In genomic region chr9:34558341-34558740, GRCh38 we compare ENCODE assay signal across 17 cellular contexts. TPM values are rescaled to one million over a fixed set of nuclear protein-coding genes. Genes with fewer than 3 reads are reported as not detected.
DNase-seq lines count a peak whose midpoint lies in the region; ATAC-seq, FAIRE-seq and TF ChIP-seq lines count a peak whose summit lies in the region.
"Had no signal": no experiment of that assay in that cellular context is flagged by ENCODE, and none has a peak within 500 bp of the region (broad histone marks: within the 10 kb centered on the region; RNA-seq: fewer than 3 reads in every experiment).

No MANE protein-coding gene starts in this region.

- H3K27ac ChIP-seq in WERI-Rb-1 (peak overlapping the region; percentile 46), H1 (ENCODE audit: low read depth, low read length) (no peak overlapping the region), spleen (peak overlapping the region in 4 of 8 donors; percentile 51 to 67 (median 58))

- H2BK12ac ChIP-seq in H1 (ENCODE audit: low read depth, low read length): no peak overlapping the region

- TF ChIP-seq CTCF in WERI-Rb-1 (IDR thresholded peaks at IDR 0.05; ENCODE audit: low read depth, low read length) (no peak), H1 (IDR thresholded peaks at IDR 0.05; ENCODE audit: control extremely low read depth in 1 of 3, insufficient read depth in 1 of 3, low read depth in 1 of 3, low read length in 3 of 3) (no peak), neural crest cell (conservative IDR thresholded peaks at IDR 0.05) (no peak), spleen (IDR thresholded peaks at IDR 0.05 in 8 of 11, conservative IDR thresholded peaks at IDR 0.05 in 3 of 11) (no peak)

- peaks cover 58% of the 10 kb centered on the region for H3K4me1 Mint-ChIP-seq in neural crest cell
- H3K4me1 Mint-ChIP-seq in stimulated activated naive B cell treated with anti-CD40 and anti-IgM and Interleukin-4, amounts not matched to agents 10 μg/mL and 1 μg/mL and 100 μg/mL, for 72 hours: peaks cover 2 to 6% of the 10 kb centered on the region in 2 donors
- H3K4me1 Mint-ChIP-seq in activated CD4-positive, alpha-beta T cell treated with anti-CD3 and anti-CD28 coated beads, Interleukin-2, amount 10 ng/mL, durations not matched to agents 24 days and 14 days: peaks cover 3% of the 10 kb centered on the region

- H3K23ac ChIP-seq in H1 (ENCODE audit: insufficient read length): no peak overlapping the region

- no peak overlapping the region for H4K91ac ChIP-seq in H1 (replicated peaks; ENCODE audit: insufficient read length, low read length)

- 0 out of 2 replicates have a peak, but pooled peaks cover 2% of the 10 kb centered on the region for H3K79me1 ChIP-seq in H1 (ENCODE audit: low read depth, low read length)

- no peak overlapping the region for H2BK120ac ChIP-seq in H1 (replicated peaks; ENCODE audit: low read depth, low read length)

- H3K4me3 ChIP-seq in WERI-Rb-1 (ENCODE audit: low read depth, low read length) (no peak overlapping the region), H1 (ENCODE audit: extremely low read depth in 1 of 4, insufficient read depth in 2 of 4, low read depth in 3 of 4, low read length in 4 of 4) (no peak overlapping the region), spleen (no peak overlapping the region)

- no peaks in the 10 kb centered on the region for H4K20me1 ChIP-seq in H1 (replicated peaks in 1 of 2; ENCODE audit: control insufficient read depth in 1 of 2, insufficient read depth in 2 of 2, low read length in 2 of 2)

- H3K4me1 ChIP-seq in H1 (replicated peaks in 1 of 4; ENCODE audit: control insufficient read depth in 3 of 4, insufficient read depth in 4 of 4, low read length in 3 of 4): peaks cover 10 to 29% (median 23%) of the 10 kb centered on the region in 4 experiments
- peaks cover 12 to 56% (median 32%) of the 10 kb centered on the region in 6 donors for H3K4me1 ChIP-seq in spleen

- DNase-seq in WERI-Rb-1: no peak
- no peak for DNase-seq in H1 (ENCODE audit: low read depth in 1 of 2, low spot score in 2 of 2)
- DNase-seq in neural crest cell (ENCODE audit: low read depth, low spot score): no peak
- peak; percentile 33 for DNase-seq in spleen
- no peak for DNase-seq in stimulated activated naive B cell treated with anti-CD40 and anti-IgM and Interleukin-4, amounts not matched to agents 10 μg/mL and 1 μg/mL and 100 μg/mL, for 72 hours
- DNase-seq in activated CD4-positive, alpha-beta T cell treated with anti-CD3 and anti-CD28 coated beads, Interleukin-2, amount 10 ng/mL, durations not matched to agents 24 days and 14 days: no peak
- DNase-seq: BE2C, DMS79, Karpas-422, NCI-H187 treated with DMSO at 0.1 percent for 48 hours, NCI-H748 treated with DMSO at 0.1 percent for 48 hours, SIG-M5 had no signal

- no peaks in the 10 kb centered on the region for H3K27me3 ChIP-seq in WERI-Rb-1 (ENCODE audit: insufficient read depth, low read depth, severe bottlenecking)
- H3K27me3 ChIP-seq in H1 (replicated peaks in 1 of 4; ENCODE audit: control insufficient read depth in 3 of 4, extremely low read depth in 1 of 4, insufficient read depth in 3 of 4, low read length in 3 of 4): no peaks in the 10 kb centered on the region; a peak in 1 of 7 replicates
- H3K27me3 ChIP-seq in spleen (replicated peaks in 1 of 7): peaks cover 0 to 36% (median 0%) of the 10 kb centered on the region in 7 donors
- H3K27me3 ChIP-seq: BE2C had no signal

- no peak overlapping the region for H3K27ac Mint-ChIP-seq in neural crest cell (ENCODE audit: unreplicated experiment)
- H3K27ac Mint-ChIP-seq in stimulated activated naive B cell treated with anti-CD40 and anti-IgM and Interleukin-4, amounts not matched to agents 10 μg/mL and 1 μg/mL and 100 μg/mL, for 72 hours: no peak overlapping the region
- no peak overlapping the region for H3K27ac Mint-ChIP-seq in activated CD4-positive, alpha-beta T cell treated with anti-CD3 and anti-CD28 coated beads, Interleukin-2, amount 10 ng/mL, durations not matched to agents 24 days and 14 days

- no peak overlapping the region for H4K5ac ChIP-seq in H1 (ENCODE audit: insufficient read length, low read depth, low read length)

- no peak overlapping the region for H3K4me2 ChIP-seq in H1 (ENCODE audit: insufficient read depth in 1 of 2, low read depth in 2 of 2, low read length in 2 of 2)

- peaks cover 18% of the 10 kb centered on the region for H3K36me3 Mint-ChIP-seq in neural crest cell (ENCODE audit: low read depth)
- H3K36me3 Mint-ChIP-seq in stimulated activated naive B cell treated with anti-CD40 and anti-IgM and Interleukin-4, amounts not matched to agents 10 μg/mL and 1 μg/mL and 100 μg/mL, for 72 hours: no peaks in the 10 kb centered on the region
- H3K36me3 Mint-ChIP-seq in activated CD4-positive, alpha-beta T cell treated with anti-CD3 and anti-CD28 coated beads, Interleukin-2, amount 10 ng/mL, durations not matched to agents 24 days and 14 days (ENCODE audit: low read depth): no peaks in the 10 kb centered on the region
- H3K36me3 Mint-ChIP-seq: IgD-negative memory B cell had no signal

- H3K4me3 Mint-ChIP-seq in neural crest cell: peak overlapping the region; percentile 54
- no peak overlapping the region for H3K4me3 Mint-ChIP-seq in stimulated activated naive B cell treated with anti-CD40 and anti-IgM and Interleukin-4, amounts not matched to agents 10 μg/mL and 1 μg/mL and 100 μg/mL, for 72 hours
- H3K4me3 Mint-ChIP-seq in activated CD4-positive, alpha-beta T cell treated with anti-CD3 and anti-CD28 coated beads, Interleukin-2, amount 10 ng/mL, durations not matched to agents 24 days and 14 days: no peak overlapping the region
- H3K4me3 Mint-ChIP-seq: IgD-negative memory B cell had no signal

- H3K4ac ChIP-seq in H1 (replicated peaks; ENCODE audit: insufficient read length, low read depth, low read length): no peak overlapping the region

- no peaks in the 10 kb centered on the region for H3K79me2 ChIP-seq in H1 (ENCODE audit: control insufficient read depth in 1 of 2, insufficient read depth in 2 of 2, low read length in 2 of 2)

- no peak overlapping the region for H3K14ac ChIP-seq in H1 (ENCODE audit: insufficient read length)

- no peak overlapping the region for H2BK5ac ChIP-seq in H1 (ENCODE audit: low read depth, low read length)

- H3K9me3 ChIP-seq in WERI-Rb-1 (ENCODE audit: severe bottlenecking) (no peaks in the 10 kb centered on the region), H1 (ENCODE audit: insufficient read depth in 2 of 2, low read depth in 1 of 2, low read length in 1 of 2) (0 out of 4 replicates have a peak, but pooled peaks cover 0 to 3% of the 10 kb centered on the region in 2 experiments), spleen (peaks cover 0 to 8% (median 3%) of the 10 kb centered on the region in 8 donors)
- H3K9me3 ChIP-seq: BE2C had no signal

- no peak for TF ChIP-seq POLR2A in H1 (IDR thresholded peaks at IDR 0.05; ENCODE audit: control extremely low read depth in 1 of 2, low read depth in 2 of 2, low read length in 2 of 2)
- no peak for TF ChIP-seq POLR2A in spleen (IDR thresholded peaks at IDR 0.05)

- H3K56ac ChIP-seq in H1 (replicated peaks; ENCODE audit: insufficient read length, low read depth, low read length): no peak overlapping the region

- FAIRE-seq in H1 (lab: Jason Lieb, UNC): no peak
- FAIRE-seq: D721Med had no signal

- no peak for TF ChIP-seq EP300 in H1 (IDR thresholded peaks at IDR 0.05; ENCODE audit: borderline replicate concordance in 1 of 2, low read depth in 2 of 2, low read length in 2 of 2)

- H3K18ac ChIP-seq in H1 (ENCODE audit: extremely low read depth, low read length): no peak overlapping the region

- POLR2A ChIA-PET in H1 (lab: Charles Lee; ENCODE audit: partially characterized antibody): interaction anchor here (1.0 to 1.9 kb wide), 2 partner anchors 20 to 33 kb away, joined by 3 to 10 read pairs; no protein-coding TSS in a partner anchor

- WGBS in H1 (ENCODE audit: extremely low coverage in 1 of 2, insufficient coverage in 1 of 2, insufficient read length in 1 of 2, insufficient replicate concordance in 2 of 2, low coverage in 1 of 2, low lambda C conversion rate in 2 of 2, missing lambda C conversion rate in 1 of 2), 2 experiments: 72% methylated on average over 8 of the region's 8 CpGs; no CpG with 5 or more reads in 1 of the 2 experiments
- WGBS in spleen, 5 donors: 78 to 88% (median 86%) methylated on average over 8 of the region's 8 CpGs

- no peak overlapping the region for H2AK5ac ChIP-seq in H1 (ENCODE audit: low read depth, low read length)

- no peak overlapping the region for H2AFZ ChIP-seq in H1 (ENCODE audit: low read length)

- H3K36me3 ChIP-seq in WERI-Rb-1 (peaks cover 17% of the 10 kb centered on the region), H1 (ENCODE audit: control insufficient read depth in 2 of 4, insufficient read depth in 4 of 4, low read length in 3 of 4) (no peaks in the 10 kb centered on the region), spleen (no peaks in the 10 kb centered on the region)

- CTCF ChIA-PET in H1 (lab: Charles Lee; ENCODE audit: partially characterized antibody): interaction anchor here (0.9 to 11.9 kb wide), 15 partner anchors 10 to 163 kb away, joined by 3 to 241 read pairs (median 7); no protein-coding TSS in a partner anchor

- H4K8ac ChIP-seq in H1 (ENCODE audit: extremely low read depth, insufficient read depth, low read length): no peak overlapping the region

- no peak for ATAC-seq in stimulated activated naive B cell treated with anti-CD40 and anti-IgM and Interleukin-4, amounts not matched to agents 10 μg/mL and 1 μg/mL and 100 μg/mL, for 72 hours (replicated peaks)
- no peak for ATAC-seq in GM21786 (IDR thresholded peaks at IDR 0.05; ENCODE audit: unreplicated experiment)
- ATAC-seq: Panc1 had no signal

- H3K9ac ChIP-seq in H1 (replicated peaks in 1 of 4; ENCODE audit: extremely low read depth in 1 of 4, low read depth in 3 of 4, low read length in 3 of 4): no peak overlapping the region

- H3K27me3 Mint-ChIP-seq in neural crest cell (ENCODE audit: low read depth): no peaks in the 10 kb centered on the region
- H3K27me3 Mint-ChIP-seq in stimulated activated naive B cell treated with anti-CD40 and anti-IgM and Interleukin-4, amounts not matched to agents 10 μg/mL and 1 μg/mL and 100 μg/mL, for 72 hours: peaks cover 63 to 75% of the 10 kb centered on the region in 2 donors
- H3K27me3 Mint-ChIP-seq in activated CD4-positive, alpha-beta T cell treated with anti-CD3 and anti-CD28 coated beads, Interleukin-2, amount 10 ng/mL, durations not matched to agents 24 days and 14 days: peaks cover 17% of the 10 kb centered on the region

- no peak overlapping the region for H2BK20ac ChIP-seq in H1 (ENCODE audit: low read length)

- H3K9me3 Mint-ChIP-seq in neural crest cell: peaks cover 4% of the 10 kb centered on the region
- no peaks in the 10 kb centered on the region for H3K9me3 Mint-ChIP-seq in stimulated activated naive B cell treated with anti-CD40 and anti-IgM and Interleukin-4, amounts not matched to agents 10 μg/mL and 1 μg/mL and 100 μg/mL, for 72 hours
- H3K9me3 Mint-ChIP-seq in activated CD4-positive, alpha-beta T cell treated with anti-CD3 and anti-CD28 coated beads, Interleukin-2, amount 10 ng/mL, durations not matched to agents 24 days and 14 days: no peaks in the 10 kb centered on the region

- H3K23me2 ChIP-seq in H1 (ENCODE audit: low read depth, low read length): no peaks in the 10 kb centered on the region

- intact Hi-C loops in spleen (cut with DNase I; ENCODE audit: low total_unique reads): no loop called here
- intact Hi-C loops in activated CD4-positive, alpha-beta T cell treated with anti-CD3 and anti-CD28 coated beads, Interleukin-2, amount 10 ng/mL, durations not matched to agents 24 days and 14 days (cut with micrococcal nuclease): no loop called here

- H2BK15ac ChIP-seq in H1 (ENCODE audit: low read length): 0 out of 2 replicates have a peak overlapping the region, but pooled peaks have one; percentile 83

- TF ChIP-seq RAD21 in H1 (IDR thresholded peaks at IDR 0.05 in 1 of 2, conservative IDR thresholded peaks at IDR 0.05 in 1 of 2; ENCODE audit: low read depth in 2 of 2, low read length in 2 of 2): no peak

RNA-seq across cellular contexts. Expression of gene CNTFR, which starts 31.2 kb away (rescaled TPM):
- 1.2 and 1.5 TPM in 2 replicates for total RNA-seq in H1 (2021; fragmentation: NEBNext Ultra II Directional; extraction: Animal tissue kit (Norgen Biotek cat#: 25700))
- 4.2 and 5.4 TPM in 2 replicates for polyA plus RNA-seq in H1 (2011; rRNA removed)
- polyA plus RNA-seq in H1 (2011; cell fraction: cytosol; rRNA removed): 1.8 TPM
- 2.7 TPM for polyA plus RNA-seq in H1 (2011; cell fraction: nucleus; rRNA removed)
- 1.1 to 3.0 TPM (median 1.6 TPM) in 4 replicates for polyA plus RNA-seq in H1 (2012, experiment 1 of 2)
- polyA plus RNA-seq in H1 (2012, experiment 2 of 2): 1.2 TPM
- polyA plus RNA-seq in H1 (2013, experiment 1 of 2): 1.5 TPM
- 1.6 TPM for polyA plus RNA-seq in H1 (2013, experiment 2 of 2)
- 0.90 and 1.2 TPM in 2 replicates for polyA minus RNA-seq in H1 (2011; rRNA and poly(A)+ RNA removed)
- 1.1 TPM for polyA minus RNA-seq in H1 (2011; cell fraction: cytosol; rRNA and poly(A)+ RNA removed)
- polyA minus RNA-seq in H1 (2011; cell fraction: nucleus; rRNA and poly(A)+ RNA removed): 0.30 TPM
- total RNA-seq in neural crest cell: 112 and 115 TPM in 2 replicates
- total RNA-seq in spleen: 10 to 100 TPM in 5 of 7 donors, 1 to 10 TPM in 2; 6.6 to 46.8 (median 26.3) TPM
- 1 to 10 TPM; 2.8 to 7.7 (median 3.1) TPM for polyA plus RNA-seq in spleen
- not detected in 2 replicates for total RNA-seq in activated CD4-positive, alpha-beta T cell treated with anti-CD3 and anti-CD28 coated beads, Interleukin-2, amount 10 ng/mL, durations not matched to agents 24 days and 14 days
- total RNA-seq: NCI-H460 had no signal
- polyA plus RNA-seq: IgD-negative memory B cell had no signal

RNA-seq across cellular contexts. Expression of gene ENHO, which starts 35.6 kb away (rescaled TPM):
- total RNA-seq in H1 (2021; fragmentation: NEBNext Ultra II Directional; extraction: Animal tissue kit (Norgen Biotek cat#: 25700)): 12.2 and 14.1 TPM in 2 replicates
- polyA plus RNA-seq in H1 (2011; rRNA removed) (49.4 and 60.4 TPM in 2 replicates), spleen (under 1 TPM; 0.74 to 0.94 (median 0.89) TPM)
- polyA plus RNA-seq in H1 (2011; cell fraction: cytosol; rRNA removed): 29.2 TPM
- 23.2 TPM for polyA plus RNA-seq in H1 (2011; cell fraction: nucleus; rRNA removed)
- 9.7 to 24.6 TPM (median 19.1 TPM) in 4 replicates for polyA plus RNA-seq in H1 (2012, experiment 1 of 2)
- 20.1 TPM for polyA plus RNA-seq in H1 (2012, experiment 2 of 2)
- polyA plus RNA-seq in H1 (2013, experiment 1 of 2): 15.4 TPM
- polyA plus RNA-seq in H1 (2013, experiment 2 of 2): 15.5 TPM
- polyA minus RNA-seq in H1 (2011; rRNA and poly(A)+ RNA removed): 3.8 and 8.2 TPM in 2 replicates
- polyA minus RNA-seq in H1 (2011; cell fraction: cytosol; rRNA and poly(A)+ RNA removed): 6.1 TPM
- polyA minus RNA-seq in H1 (2011; cell fraction: nucleus; rRNA and poly(A)+ RNA removed): 7.1 TPM
- total RNA-seq in neural crest cell (12.0 and 13.2 TPM in 2 replicates), spleen (under 1 TPM in 3 of 7 donors, not detected in 4; 0.35 to 0.91 (median 0.46) TPM)
- not detected in 2 replicates for total RNA-seq in activated CD4-positive, alpha-beta T cell treated with anti-CD3 and anti-CD28 coated beads, Interleukin-2, amount 10 ng/mL, durations not matched to agents 24 days and 14 days
- total RNA-seq: NCI-H460 had no signal
- polyA plus RNA-seq: IgD-negative memory B cell had no signal

RNA-seq across cellular contexts. Expression of gene RPP25L, which starts 53.6 kb away (rescaled TPM):
- total RNA-seq in H1 (2021; fragmentation: NEBNext Ultra II Directional; extraction: Animal tissue kit (Norgen Biotek cat#: 25700)): 21.6 and 25.6 TPM in 2 replicates
- polyA plus RNA-seq in H1 (2011; rRNA removed) (75.0 and 82.3 TPM in 2 replicates), spleen (10 to 100 TPM; 32.5 to 54.1 (median 46.7) TPM)
- 52.2 TPM for polyA plus RNA-seq in H1 (2011; cell fraction: cytosol; rRNA removed)
- polyA plus RNA-seq in H1 (2011; cell fraction: nucleus; rRNA removed): 44.1 TPM
- 34.0 to 45.6 TPM (median 39.2 TPM) in 4 replicates for polyA plus RNA-seq in H1 (2012, experiment 1 of 2)
- polyA plus RNA-seq in H1 (2012, experiment 2 of 2): 62.5 TPM
- polyA plus RNA-seq in H1 (2013, experiment 1 of 2): 34.6 TPM
- polyA plus RNA-seq in H1 (2013, experiment 2 of 2): 35.3 TPM
- polyA minus RNA-seq in H1 (2011; rRNA and poly(A)+ RNA removed): 8.6 and 14.4 TPM in 2 replicates
- polyA minus RNA-seq in H1 (2011; cell fraction: cytosol; rRNA and poly(A)+ RNA removed): 16.2 TPM
- polyA minus RNA-seq in H1 (2011; cell fraction: nucleus; rRNA and poly(A)+ RNA removed): 12.0 TPM
- total RNA-seq in neural crest cell (22.7 and 23.8 TPM in 2 replicates), spleen (10 to 100 TPM; 16.8 to 36.1 (median 21.5) TPM)
- total RNA-seq in activated CD4-positive, alpha-beta T cell treated with anti-CD3 and anti-CD28 coated beads, Interleukin-2, amount 10 ng/mL, durations not matched to agents 24 days and 14 days: 34.8 and 36.1 TPM in 2 replicates
